ENCODE assay signal across 9 cellular contexts in the genomic region with DNA sequence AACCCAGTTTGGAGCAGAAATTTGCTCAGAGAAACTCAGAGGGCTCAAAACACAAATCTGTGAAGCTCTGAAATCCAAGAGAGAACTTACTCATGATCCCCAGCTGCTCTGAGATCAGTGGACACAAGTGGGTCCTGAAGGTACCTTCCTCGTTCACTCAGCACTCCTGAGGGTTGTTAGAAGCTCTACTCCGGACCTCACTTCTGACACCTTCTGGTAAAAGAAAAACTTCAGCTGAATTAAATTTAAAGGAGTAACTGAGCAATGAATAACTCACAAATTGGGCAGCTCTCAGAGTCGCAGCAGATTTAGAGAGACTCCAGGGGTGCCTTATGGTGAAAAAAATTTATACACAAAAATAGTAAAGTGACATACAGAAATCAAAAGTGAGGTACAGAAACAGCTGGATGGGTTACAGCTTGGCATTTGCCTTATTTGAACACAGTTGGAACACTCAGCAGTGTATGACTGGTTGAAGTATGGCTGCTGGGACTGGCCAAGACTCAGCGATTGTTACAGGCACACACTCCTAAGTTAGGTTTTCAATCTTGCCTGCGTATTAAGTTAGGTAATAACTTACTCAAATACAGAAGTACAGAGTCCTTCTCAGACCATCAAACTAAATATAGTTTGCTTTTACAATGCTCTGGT. TPM values are rescaled to one million over a fixed set of nuclear protein-coding genes. Genes with fewer than 3 reads are reported as not detected.
DNase-seq lines count a peak whose midpoint lies in the region; ATAC-seq, FAIRE-seq and TF ChIP-seq lines count a peak whose summit lies in the region.
"Had no signal": no experiment of that assay in that cellular context is flagged by ENCODE, and none has a peak within 500 bp of the region (broad histone marks: within the 10 kb centered on the region; RNA-seq: fewer than 3 reads in every experiment).

No MANE protein-coding gene starts in this region.

- POLR2A ChIA-PET in HepG2 (lab: Yijun Ruan, JAX): no interaction called here
- POLR2A ChIA-PET in RWPE1 (lab: Yijun Ruan, JAX; ENCODE audit: low non-redundant PET): no interaction called here

- ATAC-seq in HG02678 (IDR thresholded peaks at IDR 0.05; ENCODE audit: unreplicated experiment): peak; percentile 64
- ATAC-seq in HepG2: peak; percentile 78
- ATAC-seq in HG03378 (IDR thresholded peaks at IDR 0.05; ENCODE audit: unreplicated experiment): no peak

- H3K4me2 ChIP-seq in HepG2 (ENCODE audit: low read depth, low read length): no peak overlapping the region

- TF ChIP-seq RAD21 in HepG2 (CRISPR knock-in tag; IDR thresholded peaks at IDR 0.05): no peak

- CTCF ChIA-PET in HepG2 (lab: Yijun Ruan, JAX; ENCODE audit: low intra/inter-chr PET ratio, low total read pairs) (no interaction called here), RWPE1 (lab: Yijun Ruan, JAX) (interaction anchor here (0.6 to 0.7 kb wide), 2 partner anchors 413 to 703 kb away, joined by 4 read pairs; no protein-coding TSS in a partner anchor)

- peak; percentile 10 for TF ChIP-seq CTCF in GM12864 (IDR thresholded peaks at IDR 0.05; ENCODE audit: low read depth, low read length, missing control alignments)
- TF ChIP-seq CTCF in WERI-Rb-1 (IDR thresholded peaks at IDR 0.05; ENCODE audit: low read depth, low read length): no peak
- TF ChIP-seq CTCF in HepG2 (CRISPR knock-in tag; IDR thresholded peaks at IDR 0.05): peak; percentile 23; the same call in 1 of the 2 replicates
- no peak for TF ChIP-seq CTCF in RWPE1 (conservative IDR thresholded peaks at IDR 0.05; ENCODE audit: low read depth)

- TF ChIP-seq EP300 in HepG2 (IDR thresholded peaks at IDR 0.05; ENCODE audit: low read depth in 2 of 2, low read length in 2 of 2): no peak
- TF ChIP-seq EP300 in HepG2 (CRISPR knock-in tag; IDR thresholded peaks at IDR 0.05; ENCODE audit: borderline replicate concordance): no peak

- under 1% methylated on average over 5 of the region's 5 CpGs for WGBS in HepG2 (ENCODE audit: low lambda C conversion rate)

- TF ChIP-seq POLR2A in HepG2 (IDR thresholded peaks at IDR 0.05; ENCODE audit: insufficient read depth in 1 of 2, low read depth in 2 of 2, low read length in 2 of 2): no peak

- no peak overlapping the region for H2AFZ ChIP-seq in HepG2 (ENCODE audit: low read length)

- H3K4me1 ChIP-seq in HepG2 (ENCODE audit: insufficient read depth, low read length): peaks cover 8% of the 10 kb centered on the region

- intact Hi-C loops in HepG2 (cut with micrococcal nuclease; ENCODE audit: unreplicated experiment): loop anchor here (5.0 kb wide), 2 partner anchors 76 to 501 kb away; partner anchors contain the start of gene INSL6

- H3K9ac ChIP-seq in HepG2 (ENCODE audit: insufficient read depth, low read depth, low read length): no peak overlapping the region

- H4K20me1 ChIP-seq in HepG2 (ENCODE audit: insufficient read depth, low read length): no peaks in the 10 kb centered on the region

- H3K36me3 ChIP-seq in WERI-Rb-1 (no peaks in the 10 kb centered on the region), HepG2 (replicated peaks in 1 of 2; ENCODE audit: control insufficient read depth in 1 of 2, insufficient read depth in 2 of 2, low read length in 2 of 2) (no peaks in the 10 kb centered on the region)

- H3K27ac ChIP-seq in WERI-Rb-1: no peak overlapping the region
- H3K27ac ChIP-seq in HepG2 (ENCODE audit: extremely low read length, insufficient read depth, low read length): no peak overlapping the region
- H3K27ac ChIP-seq in RWPE1: no peak overlapping the region

- H3K79me2 ChIP-seq in HepG2 (ENCODE audit: insufficient read depth, low read length): no peaks in the 10 kb centered on the region

- DNase-seq in GM12864 (ENCODE audit: low read depth) (no peak), WERI-Rb-1 (peak; percentile 21), HepG2 (ENCODE audit: low spot score) (peak; percentile 15), RWPE1 (ENCODE audit: low spot score) (no peak), SKM-1 (lab: John Stamatoyannopoulos, UW; ENCODE audit: unreplicated experiment) (no peak), ureter (ENCODE audit: low spot score) (no peak)
- DNase-seq: NCI-H1105 had no signal

- H3K27me3 ChIP-seq in WERI-Rb-1 (ENCODE audit: insufficient read depth, low read depth, severe bottlenecking): no peaks in the 10 kb centered on the region
- H3K27me3 ChIP-seq in HepG2 (ENCODE audit: control insufficient read depth in 1 of 2, insufficient read depth in 2 of 2, low read length in 2 of 2): no peaks in the 10 kb centered on the region

- FAIRE-seq in HepG2 (lab: Jason Lieb, UNC): no peak

- H3K9me3 ChIP-seq in WERI-Rb-1 (ENCODE audit: severe bottlenecking) (no peaks in the 10 kb centered on the region), HepG2 (ENCODE audit: low read length) (no peaks in the 10 kb centered on the region)

- H3K4me3 ChIP-seq in GM12864 (ENCODE audit: low read depth, low read length) (no peak overlapping the region), WERI-Rb-1 (ENCODE audit: low read depth, low read length) (no peak overlapping the region), HepG2 (replicated peaks in 1 of 3; ENCODE audit: insufficient read depth in 1 of 3, low read depth in 2 of 3, low read length in 3 of 3) (no peak overlapping the region)

- BruUV-seq in HepG2 (replicated peaks; lab: Mats Ljungman, UMichigan): no TSS peak

- in situ Hi-C loops in HepG2 (cut with HindIII; ENCODE audit: extremely low pct_ligation_motif_present, low pct_unique_long_range_greater_than_20kb): no loop called here

RNA-seq across cellular contexts. Expression of gene INSL4, which starts 32.5 kb away (rescaled TPM):
- total RNA-seq in HepG2 (2016; rRNA removed; fragmentation: Illumina TruSeq; extraction: Trizol) (not detected in 2 replicates), ureter (not detected)
- not detected in 2 replicates for total RNA-seq in HepG2 (2016; cell fraction: cytosol; rRNA removed; fragmentation: Illumina TruSeq; extraction: Trizol; ENCODE audit: low read depth)
- not detected in 2 replicates for total RNA-seq in HepG2 (2016; cell fraction: insoluble cytoplasmic fraction; rRNA removed; fragmentation: Illumina TruSeq; extraction: Trizol)
- not detected in 2 replicates for total RNA-seq in HepG2 (2016; cell fraction: membrane; rRNA removed; fragmentation: Illumina TruSeq; extraction: Trizol)
- not detected in 2 replicates for total RNA-seq in HepG2 (2016; cell fraction: nucleus; rRNA removed; fragmentation: Illumina TruSeq; extraction: Trizol)
- not detected in 2 replicates for polyA plus RNA-seq in HepG2 (2011; rRNA removed)
- not detected in 2 replicates for polyA plus RNA-seq in HepG2 (2011; cell fraction: cytosol; rRNA removed)
- not detected in 2 replicates for polyA plus RNA-seq in HepG2 (2011; cell fraction: nucleus; rRNA removed)
- not detected in 2 replicates for polyA plus RNA-seq in HepG2 (2012)
- polyA plus RNA-seq in HepG2 (2016; cell fraction: cytosol; fragmentation: Illumina TruSeq; extraction: Trizol; ENCODE audit: low read depth): not detected in 2 replicates
- polyA plus RNA-seq in HepG2 (2016; cell fraction: insoluble cytoplasmic fraction; fragmentation: Illumina TruSeq; extraction: Trizol; ENCODE audit: low read depth): not detected in 2 replicates
- polyA plus RNA-seq in HepG2 (2016; cell fraction: membrane; fragmentation: Illumina TruSeq; extraction: Trizol; ENCODE audit: low read depth): not detected in 2 replicates
- polyA plus RNA-seq in HepG2 (2016; cell fraction: nucleus; fragmentation: Illumina TruSeq; extraction: Trizol; ENCODE audit: insufficient read depth, low read depth): not detected in 2 replicates
- polyA minus RNA-seq in HepG2 (2011; rRNA and poly(A)+ RNA removed; ENCODE audit: low replicate concordance): 0.84 TPM in 1 of 2 replicates, not detected in the other
- polyA minus RNA-seq in HepG2 (2011; cell fraction: cytosol; rRNA and poly(A)+ RNA removed): not detected in 2 replicates
- not detected in 2 replicates for polyA minus RNA-seq in HepG2 (2011; cell fraction: nucleus; rRNA and poly(A)+ RNA removed)

RNA-seq across cellular contexts. Expression of gene RLN2, which starts 40.8 kb away (rescaled TPM):
- total RNA-seq in HepG2 (2016; rRNA removed; fragmentation: Illumina TruSeq; extraction: Trizol) (not detected in 2 replicates), ureter (0.55 TPM)
- not detected in 2 replicates for total RNA-seq in HepG2 (2016; cell fraction: cytosol; rRNA removed; fragmentation: Illumina TruSeq; extraction: Trizol; ENCODE audit: low read depth)
- total RNA-seq in HepG2 (2016; cell fraction: insoluble cytoplasmic fraction; rRNA removed; fragmentation: Illumina TruSeq; extraction: Trizol): 0.17 TPM in 1 of 2 replicates, not detected in the other
- total RNA-seq in HepG2 (2016; cell fraction: membrane; rRNA removed; fragmentation: Illumina TruSeq; extraction: Trizol): not detected in 2 replicates
- total RNA-seq in HepG2 (2016; cell fraction: nucleus; rRNA removed; fragmentation: Illumina TruSeq; extraction: Trizol): not detected in 2 replicates
- polyA plus RNA-seq in HepG2 (2011; rRNA removed): not detected in 2 replicates
- not detected in 2 replicates for polyA plus RNA-seq in HepG2 (2011; cell fraction: cytosol; rRNA removed)
- not detected in 2 replicates for polyA plus RNA-seq in HepG2 (2011; cell fraction: nucleus; rRNA removed)
- polyA plus RNA-seq in HepG2 (2012): not detected in 2 replicates
- not detected in 2 replicates for polyA plus RNA-seq in HepG2 (2016; cell fraction: cytosol; fragmentation: Illumina TruSeq; extraction: Trizol; ENCODE audit: low read depth)
- polyA plus RNA-seq in HepG2 (2016; cell fraction: insoluble cytoplasmic fraction; fragmentation: Illumina TruSeq; extraction: Trizol; ENCODE audit: low read depth): not detected in 2 replicates
- polyA plus RNA-seq in HepG2 (2016; cell fraction: membrane; fragmentation: Illumina TruSeq; extraction: Trizol; ENCODE audit: low read depth): not detected in 2 replicates
- polyA plus RNA-seq in HepG2 (2016; cell fraction: nucleus; fragmentation: Illumina TruSeq; extraction: Trizol; ENCODE audit: insufficient read depth, low read depth): not detected in 2 replicates
- not detected in 2 replicates for polyA minus RNA-seq in HepG2 (2011; rRNA and poly(A)+ RNA removed; ENCODE audit: low replicate concordance)
- not detected in 2 replicates for polyA minus RNA-seq in HepG2 (2011; cell fraction: cytosol; rRNA and poly(A)+ RNA removed)
- not detected in 2 replicates for polyA minus RNA-seq in HepG2 (2011; cell fraction: nucleus; rRNA and poly(A)+ RNA removed)

Comparison
In these comparisons a context has a peak if more than half of its experiments do, and no peak if none do; other contexts are left out.
1. DNase-seq: peak in WERI-Rb-1 (single experiment) and HepG2 (single experiment); none in GM12864 (single experiment), RWPE1 (single experiment), SKM-1 (single experiment) and ureter (single experiment).
2. CTCF ChIP-seq: peak in GM12864 (single experiment) and HepG2 (single experiment); none in WERI-Rb-1 (single experiment) and RWPE1 (single experiment).